Comparison of ENCODE assay signal across 1 cellular context in genomic region chr15:78321786-78322185, GRCh38.
TF ChIP-seq lines count a peak whose summit lies in the region.

No MANE protein-coding gene starts in this region.

TF ChIP-seq in WTC11, 78 proteins besides CTCF, POLR2A, EP300 and RAD21:
- no peak for TF ChIP-seq FOXP4 (CRISPR knock-in tag; IDR thresholded peaks at IDR 0.05)
- no peak for TF ChIP-seq SMAD4 (CRISPR knock-in tag; IDR thresholded peaks at IDR 0.05)
- TF ChIP-seq ZSCAN18 (CRISPR knock-in tag; IDR thresholded peaks at IDR 0.05), result no peak
- no peak for TF ChIP-seq TCF7 (CRISPR knock-in tag; IDR thresholded peaks at IDR 0.05; ENCODE audit: low read depth)
- no peak for TF ChIP-seq PREB (CRISPR knock-in tag; IDR thresholded peaks at IDR 0.05; ENCODE audit: borderline replicate concordance)
- TF ChIP-seq NR1H2 (CRISPR knock-in tag; IDR thresholded peaks at IDR 0.05), result no peak
- TF ChIP-seq SMAD3 (CRISPR knock-in tag; IDR thresholded peaks at IDR 0.05; ENCODE audit: borderline replicate concordance), result no peak
- no peak for TF ChIP-seq NR3C1 (CRISPR knock-in tag; conservative IDR thresholded peaks at IDR 0.05; ENCODE audit: low read depth)
- no peak for TF ChIP-seq HMGXB4 (CRISPR knock-in tag; IDR thresholded peaks at IDR 0.05)
- TF ChIP-seq MLX (CRISPR knock-in tag; IDR thresholded peaks at IDR 0.05), result no peak
- no peak for TF ChIP-seq CBFB (CRISPR knock-in tag; IDR thresholded peaks at IDR 0.05; ENCODE audit: low read depth)
- no peak for TF ChIP-seq ZNF281 (CRISPR knock-in tag; IDR thresholded peaks at IDR 0.05)
- no peak for TF ChIP-seq HMGA2 (CRISPR knock-in tag; IDR thresholded peaks at IDR 0.05)
- TF ChIP-seq ATF2 (CRISPR knock-in tag; IDR thresholded peaks at IDR 0.05; ENCODE audit: borderline replicate concordance, low read depth), result no peak
- no peak for TF ChIP-seq ZNF671 (CRISPR knock-in tag; IDR thresholded peaks at IDR 0.05)
TF ChIP-seq in WTC11: peak in this region for 0.
